1 cellular context compared by ENCODE assay signal in the genomic region with DNA sequence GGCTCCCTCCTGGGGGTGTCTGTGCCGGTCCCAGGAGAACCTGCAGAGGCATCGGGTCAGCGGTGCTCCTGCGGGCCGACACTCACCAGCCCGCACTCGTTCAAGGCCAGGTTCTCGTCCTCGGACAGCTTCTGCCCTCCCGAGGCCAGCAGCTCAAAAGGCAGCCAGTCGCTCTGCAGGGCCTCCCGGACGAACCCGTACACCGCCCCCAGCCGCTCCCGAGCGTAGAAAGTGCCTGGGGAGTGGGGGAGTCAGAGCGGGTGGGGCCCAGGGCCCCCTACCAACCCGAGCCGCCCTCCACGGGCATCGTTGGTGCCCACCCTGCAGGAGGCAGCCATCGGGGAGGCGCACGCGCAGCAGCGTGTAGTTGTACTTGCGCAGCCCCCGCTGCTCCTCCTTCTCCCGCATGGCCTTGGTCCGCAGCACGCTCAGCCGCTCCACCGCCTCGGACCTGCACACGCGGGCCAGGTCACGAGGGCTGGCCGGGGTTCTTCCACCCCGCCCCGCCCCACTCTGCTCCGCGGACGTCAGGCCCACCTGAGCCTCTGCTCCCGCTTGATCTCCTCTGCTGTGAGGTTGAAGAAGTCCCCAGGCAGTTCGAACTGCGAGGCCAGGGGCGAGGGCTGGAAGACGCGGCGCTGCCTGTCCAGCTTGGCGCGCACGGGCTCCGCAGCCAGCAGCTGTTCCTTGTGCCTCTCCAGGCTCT.
TF ChIP-seq lines count a peak whose summit lies in the region.

No MANE protein-coding gene starts in this region.

TF ChIP-seq in HepG2, 621 proteins besides CTCF, POLR2A, EP300 and RAD21 (continued from another document):
- TF ChIP-seq, protein P1, sequence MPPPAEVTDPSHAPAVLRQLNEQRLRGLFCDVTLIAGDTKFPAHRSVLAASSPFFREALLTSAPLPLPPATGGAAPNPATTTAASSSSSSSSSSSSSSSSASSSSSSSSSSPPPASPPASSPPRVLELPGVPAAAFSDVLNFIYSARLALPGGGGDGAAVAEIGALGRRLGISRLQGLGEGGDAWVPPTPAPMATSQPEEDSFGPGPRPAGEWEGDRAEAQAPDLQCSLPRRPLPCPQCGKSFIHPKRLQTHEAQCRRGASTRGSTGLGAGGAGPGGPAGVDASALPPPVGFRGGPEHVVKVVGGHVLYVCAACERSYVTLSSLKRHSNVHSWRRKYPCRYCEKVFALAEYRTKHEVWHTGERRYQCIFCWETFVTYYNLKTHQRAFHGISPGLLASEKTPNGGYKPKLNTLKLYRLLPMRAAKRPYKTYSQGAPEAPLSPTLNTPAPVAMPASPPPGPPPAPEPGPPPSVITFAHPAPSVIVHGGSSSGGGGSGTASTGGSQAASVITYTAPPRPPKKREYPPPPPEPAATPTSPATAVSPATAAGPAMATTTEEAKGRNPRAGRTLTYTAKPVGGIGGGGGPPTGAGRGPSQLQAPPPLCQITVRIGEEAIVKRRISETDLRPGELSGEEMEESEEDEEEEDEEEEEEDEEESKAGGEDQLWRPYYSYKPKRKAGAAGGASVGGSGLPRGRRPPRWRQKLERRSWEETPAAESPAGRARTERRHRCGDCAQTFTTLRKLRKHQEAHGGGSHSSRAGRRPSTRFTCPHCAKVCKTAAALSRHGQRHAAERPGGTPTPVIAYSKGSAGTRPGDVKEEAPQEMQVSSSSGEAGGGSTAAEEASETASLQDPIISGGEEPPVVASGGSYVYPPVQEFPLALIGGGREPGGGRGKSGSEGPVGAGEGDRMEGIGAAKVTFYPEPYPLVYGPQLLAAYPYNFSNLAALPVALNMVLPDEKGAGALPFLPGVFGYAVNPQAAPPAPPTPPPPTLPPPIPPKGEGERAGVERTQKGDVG (CRISPR knock-in tag; IDR thresholded peaks at IDR 0.05; ENCODE audit: borderline replicate concordance), result no peak
- TF ChIP-seq MAFG (CRISPR knock-in tag; IDR thresholded peaks at IDR 0.05) (no peak), ELF1 (CRISPR knock-in tag; IDR thresholded peaks at IDR 0.05) (no peak), ZNF841 (CRISPR knock-in tag; IDR thresholded peaks at IDR 0.05; ENCODE audit: borderline replicate concordance) (no peak), ZBTB7B (CRISPR knock-in tag; IDR thresholded peaks at IDR 0.05) (no peak), HDAC1 (CRISPR knock-in tag; IDR thresholded peaks at IDR 0.05) (no peak), ZNF253 (CRISPR knock-in tag; IDR thresholded peaks at IDR 0.05; ENCODE audit: borderline replicate concordance) (no peak), DNMT1 (CRISPR knock-in tag; IDR thresholded peaks at IDR 0.05) (no peak), SP4 (CRISPR knock-in tag; IDR thresholded peaks at IDR 0.05) (no peak)
